8 cellular contexts compared by ENCODE assay signal in genomic region chr13:24511019-24511823, GRCh38. TPM values are rescaled to one million over a fixed set of nuclear protein-coding genes. Genes with fewer than 3 reads are reported as not detected.
DNase-seq lines count a peak whose midpoint lies in the region; ATAC-seq and TF ChIP-seq lines count a peak whose summit lies in the region.

No MANE protein-coding gene starts in this region.

- H3K4me2 ChIP-seq in KMS-11, result peak overlapping the region; percentile 84; the same call in 1 of the 2 replicates

- no peaks in the 10 kb centered on the region for H4K20me1 ChIP-seq in KMS-11 (ENCODE audit: insufficient read depth)

- H3K79me2 ChIP-seq in KMS-11 (ENCODE audit: insufficient read depth, low read depth), result peaks cover 49% of the 10 kb centered on the region

- H3K9me3 Mint-ChIP-seq in WTC11, result peaks cover 4% of the 10 kb centered on the region; the same call in 1 of the 2 replicates

- CTCF ChIA-PET in WTC11 (lab: Charles Lee), result no interaction called here

- POLR2A ChIA-PET in WTC11 (lab: Charles Lee), result interaction anchor here (0.6 kb wide), 1 partner anchor 200 kb away, joined by 4 read pairs; no protein-coding TSS in a partner anchor

- peaks cover 20% of the 10 kb centered on the region for H3K4me1 Mint-ChIP-seq in WTC11

- peaks cover 3% of the 10 kb centered on the region; the same call in 1 of the 2 replicates for H3K27me3 Mint-ChIP-seq in WTC11 (ENCODE audit: low read depth)

- DNase-seq in WTC11 (ENCODE audit: low spot score), result no peak
- peak; percentile 44 for DNase-seq in medulla oblongata (ENCODE audit: extremely low spot score)
- DNase-seq in stimulated activated CD8-positive, alpha-beta memory T cell treated with anti-CD3 and anti-CD28 coated beads, Interleukin-2, amount 100 ng/mL, for 1 hour (ENCODE audit: low read depth in 2 of 2), result peak; percentile 7 to 12
- DNase-seq in ecto neural progenitor cell (ENCODE audit: low spot score), result no peak

- peaks cover 18% of the 10 kb centered on the region for H3K4me1 ChIP-seq in KMS-11 (ENCODE audit: low read depth, poor library complexity, severe bottlenecking)

- H3K27ac ChIP-seq in C4-2B (peak overlapping the region; percentile 89), KMS-11 (peak overlapping the region; percentile 78), cingulate gyrus (ENCODE audit: low read depth, low read length) (peak overlapping the region; percentile 19)

- 0 out of 2 replicates have a peak, but pooled peaks cover 2% of the 10 kb centered on the region for H3K36me3 Mint-ChIP-seq in WTC11

- H3K4me3 Mint-ChIP-seq in WTC11, result peak overlapping the region; percentile 83

- TF ChIP-seq CTCF in C4-2B (conservative IDR thresholded peaks at IDR 0.05), result no peak
- no peak for TF ChIP-seq CTCF in KMS-11 (conservative IDR thresholded peaks at IDR 0.05; ENCODE audit: low read depth, low read length)
- TF ChIP-seq CTCF in WTC11 (IDR thresholded peaks at IDR 0.05), result no peak

- ATAC-seq in GM21423 (IDR thresholded peaks at IDR 0.05; ENCODE audit: unreplicated experiment) (peak; percentile 38), WTC11 (peak; percentile 18; the same call in 1 of the 2 replicates)

- H3K36me3 ChIP-seq in KMS-11 (ENCODE audit: insufficient read depth), result no peaks in the 10 kb centered on the region

- peak overlapping the region; percentile 57; the same call in 1 of the 2 replicates for H3K27ac Mint-ChIP-seq in WTC11

- peak overlapping the region; percentile 87; the same call in 1 of the 2 replicates for H3K9ac ChIP-seq in KMS-11

- peak overlapping the region; percentile 83; the same call in 1 of the 2 replicates for H2AFZ ChIP-seq in KMS-11 (ENCODE audit: low read depth)

- no peaks in the 10 kb centered on the region for H3K27me3 ChIP-seq in KMS-11 (ENCODE audit: insufficient read depth, low read depth)

- no peak overlapping the region for H3K4me3 ChIP-seq in KMS-11 (IDR thresholded peaks at IDR 0.05; ENCODE audit: insufficient read depth, low read depth, low read length)

TF ChIP-seq in WTC11, 78 proteins besides CTCF, POLR2A, EP300 and RAD21:
- no peak for TF ChIP-seq FOXP1 (CRISPR knock-in tag; IDR thresholded peaks at IDR 0.05; ENCODE audit: borderline replicate concordance)
- no peak for TF ChIP-seq GABPB1 (CRISPR knock-in tag; IDR thresholded peaks at IDR 0.05)
- no peak for TF ChIP-seq ARID4B (CRISPR knock-in tag; IDR thresholded peaks at IDR 0.05; ENCODE audit: borderline replicate concordance)
- no peak for TF ChIP-seq ZNF232 (CRISPR knock-in tag; IDR thresholded peaks at IDR 0.05)
- no peak for TF ChIP-seq CREM (CRISPR knock-in tag; IDR thresholded peaks at IDR 0.05)
- no peak for TF ChIP-seq ELF4 (CRISPR knock-in tag; IDR thresholded peaks at IDR 0.05; ENCODE audit: low read depth)
- no peak for TF ChIP-seq STAT6 (CRISPR knock-in tag; conservative IDR thresholded peaks at IDR 0.05; ENCODE audit: low read depth)
- TF ChIP-seq EMX1 (CRISPR knock-in tag; IDR thresholded peaks at IDR 0.05), result no peak

RNA-seq across cellular contexts. Expression of gene PARP4, which starts 1.4 kb away (rescaled TPM):
- total RNA-seq in WTC11 (2021), result 30.0 to 32.0 TPM (median 30.7 TPM) in 3 replicates

Comparison
In these comparisons a context has a peak if more than half of its experiments do, and no peak if none do; other contexts are left out.
1. H3K27ac ChIP-seq: peak in every context shown above with its lines; median percentile 89 in C4-2B; 78 in KMS-11; 19 in cingulate gyrus.
2. DNase-seq: peak in medulla oblongata (single experiment) and stimulated activated CD8-positive, alpha-beta memory T cell treated with anti-CD3 and anti-CD28 coated beads, Interleukin-2, amount 100 ng/mL, for 1 hour (2 of 2); none in WTC11 (single experiment) and ecto neural progenitor cell (single experiment).